In the genomic region with DNA sequence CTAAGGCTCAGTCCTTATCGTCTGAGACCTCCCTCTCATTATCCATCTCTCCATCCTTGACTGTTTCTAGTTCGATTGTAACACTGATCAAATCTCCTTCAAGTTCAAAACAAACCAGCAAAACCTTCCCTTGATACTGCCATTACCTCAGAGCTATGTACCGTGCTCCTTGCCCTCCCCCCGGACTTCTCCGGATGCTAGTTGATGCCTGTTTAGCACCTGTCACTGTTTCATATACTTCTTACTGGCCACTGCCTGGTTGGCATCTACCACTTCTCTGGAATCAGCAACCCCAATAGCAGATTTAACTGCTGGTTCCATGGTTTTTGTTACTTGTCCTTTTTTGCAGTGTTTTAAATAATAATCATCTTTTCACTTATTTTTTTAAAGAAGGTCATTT, we compare ENCODE assay signal across 7 cellular contexts.
"Had no signal": no experiment of that assay in that cellular context is flagged by ENCODE, and none has a peak within 500 bp of the region (broad histone marks: within the 10 kb centered on the region; RNA-seq: fewer than 3 reads in every experiment).

No MANE protein-coding gene starts in this region.

- H3K9ac ChIP-seq: KMS-11 had no signal

- H3K27me3 Mint-ChIP-seq: IgD-negative memory B cell had no signal

- ATAC-seq: HCT116 had no signal

- H3K27ac Mint-ChIP-seq: HFFc6, IgD-negative memory B cell had no signal

- H3K27ac ChIP-seq: KMS-11 had no signal

- H3K4me3 ChIP-seq: HAP-1 had no signal

- H3K4me1 Mint-ChIP-seq: IgD-negative memory B cell had no signal

- H3K4me3 Mint-ChIP-seq: HFFc6, IgD-negative memory B cell had no signal

- H3K9me3 Mint-ChIP-seq: HFFc6, IgD-negative memory B cell had no signal

- DNase-seq: GOT3, HFFc6, KBM-7 had no signal

- H3K36me3 ChIP-seq: HAP-1 had no signal

- H3K4me2 ChIP-seq: KMS-11 had no signal

- H3K9me3 ChIP-seq: HAP-1 had no signal
